Comparison of ENCODE assay signal across 19 cellular contexts in genomic region chr9:87285183-87285582, GRCh38.
DNase-seq lines count a peak whose midpoint lies in the region; ATAC-seq, FAIRE-seq and TF ChIP-seq lines count a peak whose summit lies in the region.
"Had no signal": no experiment of that assay in that cellular context is flagged by ENCODE, and none has a peak within 500 bp of the region (broad histone marks: within the 10 kb centered on the region; RNA-seq: fewer than 3 reads in every experiment).

No MANE protein-coding gene starts in this region.

- no peaks in the 10 kb centered on the region for H3K79me2 ChIP-seq in astrocyte (ENCODE audit: insufficient read depth, low read length)

- H3K36me3 ChIP-seq in astrocyte (ENCODE audit: insufficient read depth, low read length) (no peaks in the 10 kb centered on the region), BE2C (no peaks in the 10 kb centered on the region)
- H3K36me3 ChIP-seq: adrenal gland, gastrocnemius medialis, lower lobe of right lung, thoracic aorta had no signal

- no peak for ATAC-seq in natural killer cell treated with Interleukin-12 subunit alpha and Interleukin-12 subunit beta and Interleukin-15 and Interleukin-18, amount 100 ng/mL, for 72 hours
- no peak for ATAC-seq in activated naive CD4-positive, alpha-beta T cell treated with anti-CD3 and anti-CD28 coated beads, Interleukin-2, amount 50 U/mL, for 72 hours
- ATAC-seq: gastrocnemius medialis, GM12878, lower lobe of right lung had no signal

- peaks cover 1% of the 10 kb centered on the region for H3K36me3 Mint-ChIP-seq in astrocyte (ENCODE audit: low read depth, unreplicated experiment)
- H3K36me3 Mint-ChIP-seq in natural killer cell treated with Interleukin-12 subunit alpha and Interleukin-12 subunit beta and Interleukin-15 and Interleukin-18, amount 100 ng/mL, for 72 hours = peaks cover 11% of the 10 kb centered on the region
- H3K36me3 Mint-ChIP-seq in activated naive CD4-positive, alpha-beta T cell treated with anti-CD3 and anti-CD28 coated beads, Interleukin-2, amount 50 U/mL, for 72 hours = no peaks in the 10 kb centered on the region
- H3K36me3 Mint-ChIP-seq: naive B cell had no signal

- no peak for FAIRE-seq in astrocyte (lab: Jason Lieb, UNC)
- FAIRE-seq: G401.6, GM12878 had no signal

- no peaks in the 10 kb centered on the region for H3K27me3 Mint-ChIP-seq in astrocyte (ENCODE audit: low read depth, unreplicated experiment)
- peaks cover 27 to 47% of the 10 kb centered on the region in 2 donors for H3K27me3 Mint-ChIP-seq in natural killer cell treated with Interleukin-12 subunit alpha and Interleukin-12 subunit beta and Interleukin-15 and Interleukin-18, amount 100 ng/mL, for 72 hours

- no peak overlapping the region for H2AFZ ChIP-seq in astrocyte (ENCODE audit: low read depth, low read length)
- H2AFZ ChIP-seq: GM23248 had no signal

- H3K27me3 ChIP-seq in astrocyte (ENCODE audit: insufficient read depth, low read length) = no peaks in the 10 kb centered on the region
- no peaks in the 10 kb centered on the region for H3K27me3 ChIP-seq in BE2C
- H3K27me3 ChIP-seq: adrenal gland, gastrocnemius medialis had no signal

- no peak overlapping the region for H3K4me3 Mint-ChIP-seq in astrocyte (ENCODE audit: unreplicated experiment)
- H3K4me3 Mint-ChIP-seq in natural killer cell treated with Interleukin-12 subunit alpha and Interleukin-12 subunit beta and Interleukin-15 and Interleukin-18, amount 100 ng/mL, for 72 hours = no peak overlapping the region
- H3K4me3 Mint-ChIP-seq: naive B cell; T-helper 2 cell treated with Interferon-gamma antibody and Interleukin-4, amounts not matched to agents 5 μg/mL and 100 μg/mL, for 36 hours had no signal

- no peak overlapping the region for H3K9ac ChIP-seq in astrocyte (ENCODE audit: low read length)
- H3K9ac ChIP-seq: GM23248 had no signal

- H3K9me3 Mint-ChIP-seq in astrocyte (ENCODE audit: unreplicated experiment) = peaks cover 4% of the 10 kb centered on the region
- H3K9me3 Mint-ChIP-seq in natural killer cell treated with Interleukin-12 subunit alpha and Interleukin-12 subunit beta and Interleukin-15 and Interleukin-18, amount 100 ng/mL, for 72 hours = no peaks in the 10 kb centered on the region
- H3K9me3 Mint-ChIP-seq in activated naive CD4-positive, alpha-beta T cell treated with anti-CD3 and anti-CD28 coated beads, Interleukin-2, amount 50 U/mL, for 72 hours = no peaks in the 10 kb centered on the region
- H3K9me3 Mint-ChIP-seq: T-helper 2 cell treated with Interferon-gamma antibody and Interleukin-4, amounts not matched to agents 5 μg/mL and 100 μg/mL, for 36 hours had no signal

- no peak overlapping the region for H3K4me3 ChIP-seq in astrocyte (ENCODE audit: insufficient read depth, low read depth, low read length)
- no peak overlapping the region for H3K4me3 ChIP-seq in BE2C (ENCODE audit: low read depth, low read length)
- H3K4me3 ChIP-seq: adrenal gland, gastrocnemius medialis, GM12878, GM23248, lower lobe of right lung, thoracic aorta had no signal

- TF ChIP-seq CTCF in astrocyte (IDR thresholded peaks at IDR 0.05; ENCODE audit: insufficient read depth, low read depth, low read length) = no peak
- TF ChIP-seq CTCF in BE2C (IDR thresholded peaks at IDR 0.05; ENCODE audit: low read depth, low read length) = no peak

- H3K4me1 ChIP-seq in astrocyte (ENCODE audit: insufficient read depth, low read length) (peaks cover 8% of the 10 kb centered on the region), BE2C (no peaks in the 10 kb centered on the region)
- H3K4me1 ChIP-seq: adrenal gland, gastrocnemius medialis, lower lobe of right lung had no signal

- no peaks in the 10 kb centered on the region for H4K20me1 ChIP-seq in astrocyte (ENCODE audit: insufficient read depth, low read length)

- peaks cover 15% of the 10 kb centered on the region for H3K4me1 Mint-ChIP-seq in astrocyte (ENCODE audit: low read depth, unreplicated experiment)
- peaks cover 0 to 17% of the 10 kb centered on the region in 2 donors for H3K4me1 Mint-ChIP-seq in natural killer cell treated with Interleukin-12 subunit alpha and Interleukin-12 subunit beta and Interleukin-15 and Interleukin-18, amount 100 ng/mL, for 72 hours (ENCODE audit: low read depth in 2 of 2)
- H3K4me1 Mint-ChIP-seq: naive B cell had no signal

- H3K27ac Mint-ChIP-seq in astrocyte (ENCODE audit: unreplicated experiment) = no peak overlapping the region
- H3K27ac Mint-ChIP-seq in natural killer cell treated with Interleukin-12 subunit alpha and Interleukin-12 subunit beta and Interleukin-15 and Interleukin-18, amount 100 ng/mL, for 72 hours = peak overlapping the region in 1 of 2 donors; percentile 17
- H3K27ac Mint-ChIP-seq in activated naive CD4-positive, alpha-beta T cell treated with anti-CD3 and anti-CD28 coated beads, Interleukin-2, amount 50 U/mL, for 72 hours = no peak overlapping the region
- H3K27ac Mint-ChIP-seq: naive B cell; T-helper 2 cell treated with Interferon-gamma antibody and Interleukin-4, amounts not matched to agents 5 μg/mL and 100 μg/mL, for 36 hours had no signal

- peak; percentile 70 for DNase-seq in COLO668 (lab: John Stamatoyannopoulos, UW; ENCODE audit: unreplicated experiment)
- peak; percentile 64 for DNase-seq in M059J (ENCODE audit: low read depth)
- DNase-seq in astrocyte (ENCODE audit: low read depth) = peak; percentile 38
- DNase-seq in iris pigment epithelial cell (ENCODE audit: low read depth) = peak; percentile 60
- no peak for DNase-seq in natural killer cell treated with Interleukin-12 subunit alpha and Interleukin-12 subunit beta and Interleukin-15 and Interleukin-18, amount 100 ng/mL, for 72 hours (ENCODE audit: low spot score)
- DNase-seq in BE2C = no peak
- DNase-seq in NCI-H1417 (lab: John Stamatoyannopoulos, UW) = no peak
- DNase-seq in activated naive CD4-positive, alpha-beta T cell treated with anti-CD3 and anti-CD28 coated beads, Interleukin-2, amount 50 U/mL, for 72 hours (ENCODE audit: low spot score in 2 of 2) = no peak
- DNase-seq: gastrocnemius medialis, GM23248, lower lobe of right lung, naive B cell, NCI-H446, posterior cingulate gyrus had no signal

- no peak overlapping the region for H3K27ac ChIP-seq in astrocyte (ENCODE audit: low read depth, low read length)
- H3K27ac ChIP-seq: adrenal gland, gastrocnemius medialis, GM23248, lower lobe of right lung had no signal

- no peak overlapping the region for H3K4me2 ChIP-seq in astrocyte (ENCODE audit: low read length)

- no peaks in the 10 kb centered on the region for H3K9me3 ChIP-seq in astrocyte (ENCODE audit: insufficient read depth, low read depth, low read length)
- H3K9me3 ChIP-seq in BE2C = no peaks in the 10 kb centered on the region
- H3K9me3 ChIP-seq: adrenal gland, gastrocnemius medialis, lower lobe of right lung, thoracic aorta had no signal

Comparison
In these comparisons a context has a peak if more than half of its experiments do, and no peak if none do; other contexts are left out.
1. DNase-seq: peak in COLO668 (single experiment), M059J (single experiment), astrocyte (single experiment) and iris pigment epithelial cell (single experiment); none in natural killer cell treated with Interleukin-12 subunit alpha and Interleukin-12 subunit beta and Interleukin-15 and Interleukin-18, amount 100 ng/mL, for 72 hours (single experiment), BE2C (single experiment), NCI-H1417 (0 of 3) and activated naive CD4-positive, alpha-beta T cell treated with anti-CD3 and anti-CD28 coated beads, Interleukin-2, amount 50 U/mL, for 72 hours (0 of 2).